31 cellular contexts compared by ENCODE assay signal in genomic region chr2:218249686-218250085, GRCh38. TPM values are rescaled to one million over a fixed set of nuclear protein-coding genes. Genes with fewer than 3 reads are reported as not detected.
DNase-seq lines count a peak whose midpoint lies in the region; ATAC-seq and TF ChIP-seq lines count a peak whose summit lies in the region.
"Had no signal": no experiment of that assay in that cellular context is flagged by ENCODE, and none has a peak within 500 bp of the region (broad histone marks: within the 10 kb centered on the region; RNA-seq: fewer than 3 reads in every experiment).

No MANE protein-coding gene starts in this region.

- H3K4me1 Mint-ChIP-seq in IgD-negative memory B cell (no peaks in the 10 kb centered on the region), GM23338 (no peaks in the 10 kb centered on the region), neural progenitor cell (no peaks in the 10 kb centered on the region)
- H3K4me1 Mint-ChIP-seq in effector memory CD8-positive, alpha-beta T cell (ENCODE audit: low read depth in 2 of 2) = peaks cover 4 to 5% of the 10 kb centered on the region in 2 donors

- 93 to 94% methylated on average over 13 of the region's 13 CpGs for WGBS in sigmoid colon, 2 donors

- no peaks in the 10 kb centered on the region for H3K27me3 Mint-ChIP-seq in IgD-negative memory B cell
- H3K27me3 Mint-ChIP-seq in effector memory CD8-positive, alpha-beta T cell = no peaks in the 10 kb centered on the region
- peaks cover 5% of the 10 kb centered on the region for H3K27me3 Mint-ChIP-seq in GM23338 (ENCODE audit: insufficient read depth, low read depth, poor library complexity)
- H3K27me3 Mint-ChIP-seq in neural progenitor cell (ENCODE audit: insufficient read depth, low read depth) = peaks cover 6% of the 10 kb centered on the region
- H3K27me3 Mint-ChIP-seq: activated CD4-positive, alpha-beta T cell treated with anti-CD3 and anti-CD28 coated beads, Interleukin-2, amount 10 ng/mL, durations not matched to agents 24 days and 14 days; central memory CD8-positive, alpha-beta T cell; stimulated activated naive CD8-positive, alpha-beta T cell treated with anti-CD3 and anti-CD28 coated beads, Interleukin-15, Interleukin-2, amounts not matched to agents 100 ng/mL and 50 ng/mL, for 24 hours had no signal

- H3K4me2 ChIP-seq in GM23338 (no peak overlapping the region), neural progenitor cell (no peak overlapping the region)
- H3K4me2 ChIP-seq: SK-N-SH had no signal

- ATAC-seq in activated naive CD4-positive, alpha-beta T cell treated with anti-CD3 and anti-CD28 coated beads, Interleukin-2, amount 50 U/mL, for 72 hours = no peak
- no peak for ATAC-seq in effector memory CD8-positive, alpha-beta T cell (replicated peaks)
- no peak for ATAC-seq in GM23338
- ATAC-seq: left cardiac atrium, pancreas, right cardiac atrium had no signal

- TF ChIP-seq EP300 in sigmoid colon (IDR thresholded peaks at IDR 0.05) = no peak

- peak overlapping the region; percentile 19 to 54 for H3K27ac Mint-ChIP-seq in activated naive CD4-positive, alpha-beta T cell treated with anti-CD3 and anti-CD28 coated beads, Interleukin-2, amount 50 U/mL, for 72 hours
- peak overlapping the region in 2 of 3 donors; percentile 8 to 53 for H3K27ac Mint-ChIP-seq in IgD-negative memory B cell
- H3K27ac Mint-ChIP-seq in effector memory CD8-positive, alpha-beta T cell = peak overlapping the region; percentile 13 to 77
- no peak overlapping the region for H3K27ac Mint-ChIP-seq in GM23338
- no peak overlapping the region for H3K27ac Mint-ChIP-seq in neural progenitor cell
- H3K27ac Mint-ChIP-seq: activated CD4-positive, alpha-beta T cell treated with anti-CD3 and anti-CD28 coated beads, Interleukin-2, amount 10 ng/mL, durations not matched to agents 24 days and 14 days; stimulated activated naive CD8-positive, alpha-beta T cell treated with anti-CD3 and anti-CD28 coated beads, Interleukin-15, Interleukin-2, amounts not matched to agents 100 ng/mL and 50 ng/mL, for 24 hours had no signal

- H4K20me1 ChIP-seq in GM23338 (replicated peaks; ENCODE audit: insufficient read depth) (peaks cover 17% of the 10 kb centered on the region), neural progenitor cell (ENCODE audit: low read depth) (no peaks in the 10 kb centered on the region)

- no peaks in the 10 kb centered on the region for H3K4me1 ChIP-seq in sigmoid colon
- no peaks in the 10 kb centered on the region for H3K4me1 ChIP-seq in GM23338 (ENCODE audit: insufficient read depth)
- no peaks in the 10 kb centered on the region for H3K4me1 ChIP-seq in neural progenitor cell
- H3K4me1 ChIP-seq: ascending aorta, pancreas had no signal

- peaks cover 39 to 45% of the 10 kb centered on the region in 2 donors for H3K36me3 Mint-ChIP-seq in activated naive CD4-positive, alpha-beta T cell treated with anti-CD3 and anti-CD28 coated beads, Interleukin-2, amount 50 U/mL, for 72 hours
- H3K36me3 Mint-ChIP-seq in IgD-negative memory B cell (no peaks in the 10 kb centered on the region), GM23338 (ENCODE audit: low read depth) (peaks cover 96% of the 10 kb centered on the region), neural progenitor cell (peaks cover 28% of the 10 kb centered on the region)
- H3K36me3 Mint-ChIP-seq in effector memory CD8-positive, alpha-beta T cell (ENCODE audit: insufficient read depth) = peaks cover 100% of the 10 kb centered on the region

- H3K27ac ChIP-seq in sigmoid colon (no peak overlapping the region), GM23338 (ENCODE audit: low read depth) (no peak overlapping the region), neural progenitor cell (no peak overlapping the region)
- H3K27ac ChIP-seq: ascending aorta, C4-2B, pancreas, RWPE1, tibial nerve, VCaP had no signal

- H3K27me3 ChIP-seq in sigmoid colon (no peaks in the 10 kb centered on the region), GM23338 (ENCODE audit: insufficient read depth) (no peaks in the 10 kb centered on the region), neural progenitor cell (no peaks in the 10 kb centered on the region)
- H3K27me3 ChIP-seq: ascending aorta, pancreas, tibial nerve had no signal

- H3K79me2 ChIP-seq in GM23338 (replicated peaks; ENCODE audit: insufficient read depth) (peaks cover 4% of the 10 kb centered on the region; the same call in 1 of the 2 replicates), neural progenitor cell (ENCODE audit: low read depth) (no peaks in the 10 kb centered on the region)

- no peak overlapping the region for H3K4me3 Mint-ChIP-seq in IgD-negative memory B cell
- no peak overlapping the region for H3K4me3 Mint-ChIP-seq in effector memory CD8-positive, alpha-beta T cell
- H3K4me3 Mint-ChIP-seq in GM23338 = no peak overlapping the region
- H3K4me3 Mint-ChIP-seq in neural progenitor cell = no peak overlapping the region
- H3K4me3 Mint-ChIP-seq: activated CD4-positive, alpha-beta T cell treated with anti-CD3 and anti-CD28 coated beads, Interleukin-2, amount 10 ng/mL, durations not matched to agents 24 days and 14 days; central memory CD8-positive, alpha-beta T cell; stimulated activated naive CD8-positive, alpha-beta T cell treated with anti-CD3 and anti-CD28 coated beads, Interleukin-15, Interleukin-2, amounts not matched to agents 100 ng/mL and 50 ng/mL, for 24 hours; T-helper 2 cell treated with Interferon-gamma antibody and Interleukin-4, amounts not matched to agents 5 μg/mL and 100 μg/mL, for 36 hours had no signal

- 0 out of 2 replicates have a peak, but pooled peaks cover 5% of the 10 kb centered on the region for H3F3A ChIP-seq in GM23338 (replicated peaks; ENCODE audit: low read depth)
- no peaks in the 10 kb centered on the region for H3F3A ChIP-seq in neural progenitor cell (ENCODE audit: low read depth)

- TF ChIP-seq CTCF in sigmoid colon (IDR thresholded peaks at IDR 0.05) (no peak), GM23338 (conservative IDR thresholded peaks at IDR 0.05; ENCODE audit: low read depth in 2 of 2) (no peak), neural progenitor cell (IDR thresholded peaks at IDR 0.05) (no peak)

- intact Hi-C loops in sigmoid colon (cut with DNase I) = no loop called here

- no peaks in the 10 kb centered on the region for H3K9me3 Mint-ChIP-seq in activated naive CD4-positive, alpha-beta T cell treated with anti-CD3 and anti-CD28 coated beads, Interleukin-2, amount 50 U/mL, for 72 hours
- H3K9me3 Mint-ChIP-seq in IgD-negative memory B cell (no peaks in the 10 kb centered on the region), GM23338 (no peaks in the 10 kb centered on the region), neural progenitor cell (no peaks in the 10 kb centered on the region)
- no peaks in the 10 kb centered on the region for H3K9me3 Mint-ChIP-seq in effector memory CD8-positive, alpha-beta T cell
- H3K9me3 Mint-ChIP-seq: activated CD4-positive, alpha-beta T cell treated with anti-CD3 and anti-CD28 coated beads, Interleukin-2, amount 10 ng/mL, durations not matched to agents 24 days and 14 days; central memory CD8-positive, alpha-beta T cell; stimulated activated naive CD8-positive, alpha-beta T cell treated with anti-CD3 and anti-CD28 coated beads, Interleukin-15, Interleukin-2, amounts not matched to agents 100 ng/mL and 50 ng/mL, for 24 hours; T-helper 2 cell treated with Interferon-gamma antibody and Interleukin-4, amounts not matched to agents 5 μg/mL and 100 μg/mL, for 36 hours had no signal

- H3K9ac ChIP-seq in neural progenitor cell = no peak overlapping the region
- H3K9ac ChIP-seq: SK-N-SH had no signal

- no peak for DNase-seq in activated naive CD4-positive, alpha-beta T cell treated with anti-CD3 and anti-CD28 coated beads, Interleukin-2, amount 50 U/mL, for 72 hours (ENCODE audit: low spot score in 2 of 2)
- no peak for DNase-seq in activated naive CD4-positive, alpha-beta T cell treated with Interleukin-2 at 50 U/mL for 16 hours
- DNase-seq in effector memory CD8-positive, alpha-beta T cell = no peak
- DNase-seq in sigmoid colon (peak; percentile 50), NCI-H2107 treated with DMSO at 0.1 percent for 48 hours (lab: John Stamatoyannopoulos, UW; ENCODE audit: unreplicated experiment) (no peak), GM23338 (ENCODE audit: low spot score) (no peak), neural progenitor cell (ENCODE audit: low spot score) (no peak)
- DNase-seq: activated CD4-positive, alpha-beta T cell treated with anti-CD3 and anti-CD28 coated beads, Interleukin-2, amount 10 ng/mL, durations not matched to agents 24 days and 14 days; activated CD8-positive, alpha-beta memory T cell treated with anti-CD3 and anti-CD28 coated beads, Interleukin-2, amount 50 U/mL, for 4 hours; erythroblast; foreskin fibroblast; IMR-90; left cardiac atrium; mammary epithelial cell; NCI-H1417 treated with DMSO at 0.1 percent for 48 hours; NCI-H446; pancreas; right cardiac atrium; SK-N-SH; stimulated activated CD4-positive, alpha-beta T cell treated with anti-CD3 and anti-CD28 coated beads, Interleukin-12 subunit alpha, Interleukin-12 subunit beta, amount 100 ng/mL, for 4 hours; stimulated activated CD4-positive, alpha-beta T cell treated with anti-CD3 and anti-CD28 coated beads, Interleukin-4, amount 100 ng/mL, for 24 hours had no signal

- H3K36me3 ChIP-seq in sigmoid colon (peaks cover 51 to 100% (median 94%) of the 10 kb centered on the region in 4 donors), GM23338 (ENCODE audit: insufficient read depth) (peaks cover 78% of the 10 kb centered on the region), neural progenitor cell (no peaks in the 10 kb centered on the region)

- H2AFZ ChIP-seq in GM23338 = no peak overlapping the region
- no peak overlapping the region for H2AFZ ChIP-seq in neural progenitor cell (replicated peaks)

- H3K4me3 ChIP-seq in sigmoid colon (no peak overlapping the region), GM23338 (no peak overlapping the region), neural progenitor cell (no peak overlapping the region)
- H3K4me3 ChIP-seq: ascending aorta, pancreas, tibial nerve had no signal

- H3K9me2 ChIP-seq in GM23338 (ENCODE audit: insufficient read depth) = no peaks in the 10 kb centered on the region
- H3K9me2 ChIP-seq: SK-N-SH had no signal

- H3K9me3 ChIP-seq in sigmoid colon = no peaks in the 10 kb centered on the region
- H3K9me3 ChIP-seq in neural progenitor cell (ENCODE audit: low read depth) = no peaks in the 10 kb centered on the region
- H3K9me3 ChIP-seq: ascending aorta, pancreas, SK-N-SH, tibial nerve had no signal

- TF ChIP-seq POLR2A in sigmoid colon (IDR thresholded peaks at IDR 0.05) = no peak

RNA-seq across cellular contexts. Expression of gene GPBAR1, which starts 11.1 kb away (rescaled TPM):
- total RNA-seq in activated naive CD4-positive, alpha-beta T cell treated with anti-CD3 and anti-CD28 coated beads, Interleukin-2, amount 50 U/mL, for 72 hours = under 1 TPM; 0.46 to 0.88 TPM
- polyA plus RNA-seq in IgD-negative memory B cell (0.64 TPM), sigmoid colon (1 to 10 TPM in 2 of 3 donors, under 1 TPM in 1; 0.60 to 2.5 (median 1.4) TPM), GM23338 (2016; fragmentation: Nextera tagmentation; extraction: Ambion mirVana) (0.37 and 0.44 TPM in 2 replicates)
- total RNA-seq in sigmoid colon (1 to 10 TPM; 3.1 to 7.1 (median 5.4) TPM), neural progenitor cell (ENCODE audit: low replicate concordance) (0.09 TPM in 1 of 2 replicates, not detected in the other)
- total RNA-seq in GM23338 (2014; rRNA removed; shearing (Covaris generic)) = 1.6 TPM in 1 of 2 replicates, not detected in the other
- total RNA-seq: ascending aorta had no signal
- polyA plus RNA-seq: AG04450 had no signal

RNA-seq across cellular contexts. Expression of gene AAMP, which starts 20.3 kb away (rescaled TPM):
- 10 to 100 TPM; 67.7 to 68.4 TPM for total RNA-seq in activated naive CD4-positive, alpha-beta T cell treated with anti-CD3 and anti-CD28 coated beads, Interleukin-2, amount 50 U/mL, for 72 hours
- polyA plus RNA-seq in IgD-negative memory B cell (82.0 TPM), sigmoid colon (100 to 1,000 TPM; 108 to 141 (median 138) TPM), GM23338 (2016; fragmentation: Nextera tagmentation; extraction: Ambion mirVana) (77.8 and 90.8 TPM in 2 replicates)
- total RNA-seq in sigmoid colon (100 to 1,000 TPM in 1 of 4 donors, 10 to 100 TPM in 3; 85.7 to 103 (median 90.0) TPM), neural progenitor cell (ENCODE audit: low replicate concordance) (90.4 and 151 TPM in 2 replicates)
- 157 and 203 TPM in 2 replicates for total RNA-seq in GM23338 (2014; rRNA removed; shearing (Covaris generic))

RNA-seq across cellular contexts. Expression of gene PNKD, which starts 20.6 kb away (rescaled TPM):
- 10 to 100 TPM; 25.1 to 30.4 TPM for total RNA-seq in activated naive CD4-positive, alpha-beta T cell treated with anti-CD3 and anti-CD28 coated beads, Interleukin-2, amount 50 U/mL, for 72 hours
- polyA plus RNA-seq in IgD-negative memory B cell = 126 TPM
- 10 to 100 TPM; 46.8 to 95.1 (median 69.1) TPM for total RNA-seq in sigmoid colon
- polyA plus RNA-seq in sigmoid colon = 100 to 1,000 TPM; 112 to 199 (median 190) TPM
- 28.2 and 36.0 TPM in 2 replicates for total RNA-seq in GM23338 (2014; rRNA removed; shearing (Covaris generic))
- polyA plus RNA-seq in GM23338 (2016; fragmentation: Nextera tagmentation; extraction: Ambion mirVana) = 77.7 and 83.3 TPM in 2 replicates
- total RNA-seq in neural progenitor cell (ENCODE audit: low replicate concordance) = 13.5 and 31.1 TPM in 2 replicates

RNA-seq across cellular contexts. Expression of gene ARPC2, which starts 32.7 kb away (rescaled TPM):
- total RNA-seq in activated naive CD4-positive, alpha-beta T cell treated with anti-CD3 and anti-CD28 coated beads, Interleukin-2, amount 50 U/mL, for 72 hours = 100 to 1,000 TPM; 567 to 656 TPM
- polyA plus RNA-seq in IgD-negative memory B cell (862 TPM), sigmoid colon (100 to 1,000 TPM; 366 to 517 (median 411) TPM), GM23338 (2016; fragmentation: Nextera tagmentation; extraction: Ambion mirVana) (242 and 271 TPM in 2 replicates)
- total RNA-seq in sigmoid colon (100 to 1,000 TPM; 235 to 267 (median 258) TPM), neural progenitor cell (ENCODE audit: low replicate concordance) (151 and 155 TPM in 2 replicates)
- 195 and 217 TPM in 2 replicates for total RNA-seq in GM23338 (2014; rRNA removed; shearing (Covaris generic))

RNA-seq across cellular contexts. Expression of gene TMBIM1, which starts 42.6 kb away (rescaled TPM):
- 10 to 100 TPM; 46.1 to 47.5 TPM for total RNA-seq in activated naive CD4-positive, alpha-beta T cell treated with anti-CD3 and anti-CD28 coated beads, Interleukin-2, amount 50 U/mL, for 72 hours
- 147 TPM for polyA plus RNA-seq in IgD-negative memory B cell
- total RNA-seq in sigmoid colon = 100 to 1,000 TPM; 116 to 157 (median 146) TPM
- polyA plus RNA-seq in sigmoid colon = 100 to 1,000 TPM in 2 of 3 donors, 10 to 100 TPM in 1; 90.2 to 204 (median 109) TPM
- total RNA-seq in GM23338 (2014; rRNA removed; shearing (Covaris generic)) = 16.5 and 20.8 TPM in 2 replicates
- polyA plus RNA-seq in GM23338 (2016; fragmentation: Nextera tagmentation; extraction: Ambion mirVana) = 9.5 and 12.0 TPM in 2 replicates
- 11.1 and 14.1 TPM in 2 replicates for total RNA-seq in neural progenitor cell (ENCODE audit: low replicate concordance)

Comparison
In these comparisons a context has a peak if more than half of its experiments do, and no peak if none do; other contexts are left out.
1. H3K27ac Mint-ChIP-seq: peak in activated naive CD4-positive, alpha-beta T cell treated with anti-CD3 and anti-CD28 coated beads, Interleukin-2, amount 50 U/mL, for 72 hours (2 of 2), IgD-negative memory B cell (2 of 3) and effector memory CD8-positive, alpha-beta T cell (2 of 2); none in GM23338 (single experiment) and neural progenitor cell (single experiment).